Comparison of ENCODE assay signal across 9 cellular contexts in genomic region chr1:27934818-27935549, GRCh38. TPM values are rescaled to one million over a fixed set of nuclear protein-coding genes. Genes with fewer than 3 reads are reported as not detected.
A peak's percentile ranks its signal among the peaks of the same experiment; 100 is the strongest.
DNase-seq lines count a peak whose midpoint lies in the region; ATAC-seq and TF ChIP-seq lines count a peak whose summit lies in the region.
"Had no signal": no experiment of that assay in that cellular context is flagged by ENCODE, and none has a peak within 500 bp of the region (broad histone marks: within the 10 kb centered on the region; RNA-seq: fewer than 3 reads in every experiment).

A gene with protein sequence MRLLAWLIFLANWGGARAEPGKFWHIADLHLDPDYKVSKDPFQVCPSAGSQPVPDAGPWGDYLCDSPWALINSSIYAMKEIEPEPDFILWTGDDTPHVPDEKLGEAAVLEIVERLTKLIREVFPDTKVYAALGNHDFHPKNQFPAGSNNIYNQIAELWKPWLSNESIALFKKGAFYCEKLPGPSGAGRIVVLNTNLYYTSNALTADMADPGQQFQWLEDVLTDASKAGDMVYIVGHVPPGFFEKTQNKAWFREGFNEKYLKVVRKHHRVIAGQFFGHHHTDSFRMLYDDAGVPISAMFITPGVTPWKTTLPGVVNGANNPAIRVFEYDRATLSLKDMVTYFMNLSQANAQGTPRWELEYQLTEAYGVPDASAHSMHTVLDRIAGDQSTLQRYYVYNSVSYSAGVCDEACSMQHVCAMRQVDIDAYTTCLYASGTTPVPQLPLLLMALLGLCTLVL (plus strand): TSS chr1:27935000. CDS start chr1:27935184, 184 bp downstream.

- H3K27me3 ChIP-seq in DND-41 (ENCODE audit: insufficient read depth, low read length, poor library complexity), result peaks cover 5% of the 10 kb centered on the region
- H3K27me3 ChIP-seq: SJSA1 had no signal

- 0 out of 2 replicates have a peak within 1 kb of the TSS, but pooled peaks have one; percentile 2 for H2AFZ ChIP-seq in DND-41 (ENCODE audit: low read depth, low read length)

- TF ChIP-seq CTCF in DND-41 (IDR thresholded peaks at IDR 0.05; ENCODE audit: borderline replicate concordance, extremely low read depth, low read length, poor library complexity, severe bottlenecking) (no peak), type B pancreatic cell (conservative IDR thresholded peaks at IDR 0.05) (peak; percentile 39)

- no peaks in the 10 kb centered on the region for H3K79me2 ChIP-seq in DND-41 (ENCODE audit: insufficient read depth, low read length)

- no peak within 1 kb of the TSS for H3K9ac ChIP-seq in DND-41 (ENCODE audit: low read depth, low read length)

- POLR2A ChIA-PET in activated CD4-positive, alpha-beta memory T cell treated with anti-CD3 and anti-CD28 coated beads for 36 hours (lab: Charles Lee), result interaction anchor here (0.6 kb wide), 1 partner anchor 13 kb away, joined by 6 read pairs; no protein-coding TSS in a partner anchor

- H3K4me2 ChIP-seq in DND-41 (ENCODE audit: insufficient read depth, low read length), result no peak within 1 kb of the TSS

- H3K27me3 Mint-ChIP-seq in activated CD4-positive, alpha-beta memory T cell treated with anti-CD3 and anti-CD28 coated beads for 36 hours, result peaks cover 12% of the 10 kb centered on the region
- peaks cover 30% of the 10 kb centered on the region for H3K27me3 Mint-ChIP-seq in type B pancreatic cell

- no peak within 1 kb of the TSS for H3K27ac ChIP-seq in DND-41 (ENCODE audit: low read length)
- H3K27ac ChIP-seq: SJSA1 had no signal

- H4K20me1 ChIP-seq in DND-41 (ENCODE audit: insufficient read depth, low read length), result no peaks in the 10 kb centered on the region

- no peak for DNase-seq in DND-41
- DNase-seq in Kasumi-1 (lab: John Stamatoyannopoulos, UW), result peak; percentile 55 to 56
- DNase-seq in activated CD4-positive, alpha-beta memory T cell treated with anti-CD3 and anti-CD28 coated beads for 36 hours, result no peak
- peak; percentile 93 for DNase-seq in iPS-NIHi7 (ENCODE audit: extremely low spot score)
- no peak for DNase-seq in type B pancreatic cell (ENCODE audit: extremely low spot score, unreplicated experiment)
- no peak for DNase-seq in NCI-H128 (lab: John Stamatoyannopoulos, UW; ENCODE audit: unreplicated experiment)

- no peaks in the 10 kb centered on the region for H3K4me1 ChIP-seq in DND-41 (ENCODE audit: insufficient read depth, low read length)

- no peak within 1 kb of the TSS for H3K27ac Mint-ChIP-seq in activated CD4-positive, alpha-beta memory T cell treated with anti-CD3 and anti-CD28 coated beads for 36 hours
- H3K27ac Mint-ChIP-seq in type B pancreatic cell, result peak within 1 kb of the TSS; percentile 24

- no peaks in the 10 kb centered on the region for H3K36me3 ChIP-seq in DND-41 (ENCODE audit: insufficient read depth, low read length)
- H3K36me3 ChIP-seq: SJSA1 had no signal

- CTCF ChIA-PET in activated CD4-positive, alpha-beta memory T cell treated with anti-CD3 and anti-CD28 coated beads for 36 hours (lab: Charles Lee), result interaction anchor here (0.6 to 1.1 kb wide), 3 partner anchors 11 to 836 kb away, joined by 3 to 5 read pairs (median 4); no protein-coding TSS in a partner anchor

- intact Hi-C loops in activated CD4-positive, alpha-beta memory T cell treated with anti-CD3 and anti-CD28 coated beads for 36 hours (cut with micrococcal nuclease), result no loop called here

- no peaks in the 10 kb centered on the region for H3K9me3 ChIP-seq in DND-41 (ENCODE audit: insufficient read depth, low read length, severe bottlenecking)
- H3K9me3 ChIP-seq: SJSA1 had no signal

- H3K4me1 Mint-ChIP-seq in activated CD4-positive, alpha-beta memory T cell treated with anti-CD3 and anti-CD28 coated beads for 36 hours (ENCODE audit: low read depth), result peaks cover 5% of the 10 kb centered on the region
- peaks cover 10% of the 10 kb centered on the region for H3K4me1 Mint-ChIP-seq in type B pancreatic cell (ENCODE audit: unreplicated experiment)

- peak within 1 kb of the TSS; percentile 3 for H3K4me3 Mint-ChIP-seq in activated CD4-positive, alpha-beta memory T cell treated with anti-CD3 and anti-CD28 coated beads for 36 hours
- peak within 1 kb of the TSS; percentile 85 for H3K4me3 Mint-ChIP-seq in type B pancreatic cell

- no peaks in the 10 kb centered on the region for H3K9me3 Mint-ChIP-seq in activated CD4-positive, alpha-beta memory T cell treated with anti-CD3 and anti-CD28 coated beads for 36 hours
- no peaks in the 10 kb centered on the region for H3K9me3 Mint-ChIP-seq in type B pancreatic cell

- H3K36me3 Mint-ChIP-seq in activated CD4-positive, alpha-beta memory T cell treated with anti-CD3 and anti-CD28 coated beads for 36 hours, result no peaks in the 10 kb centered on the region
- H3K36me3 Mint-ChIP-seq in type B pancreatic cell, result no peaks in the 10 kb centered on the region

- ATAC-seq in DND-41 (ENCODE audit: insufficient read depth, low read depth) (no peak), GM19328 (IDR thresholded peaks at IDR 0.05; ENCODE audit: unreplicated experiment) (no peak), GM18909 (IDR thresholded peaks at IDR 0.05; ENCODE audit: poor library complexity, unreplicated experiment) (no peak)

- H3K4me3 ChIP-seq in DND-41 (ENCODE audit: low read depth in 1 of 2, low read length in 2 of 2), result no peak within 1 kb of the TSS
- H3K4me3 ChIP-seq: SJSA1 had no signal

RNA-seq across cellular contexts. Expression of the gene that starts here (rescaled TPM):
- under 1 TPM; 0.36 to 0.46 TPM for total RNA-seq in activated CD4-positive, alpha-beta memory T cell treated with anti-CD3 and anti-CD28 coated beads for 36 hours
- total RNA-seq in type B pancreatic cell (ENCODE audit: low replicate concordance), result 3.2 and 3.6 TPM in 2 replicates

Comparison
In these comparisons a context has a peak if more than half of its experiments do, and no peak if none do; other contexts are left out.
1. DNase-seq: peak in Kasumi-1 (2 of 2) and iPS-NIHi7 (single experiment); none in DND-41 (single experiment), activated CD4-positive, alpha-beta memory T cell treated with anti-CD3 and anti-CD28 coated beads for 36 hours (single experiment), type B pancreatic cell (single experiment) and NCI-H128 (single experiment).